ENCODE assay signal across 30 cellular contexts in genomic region chr10:13163859-13164258, GRCh38.
"Had no signal": no experiment of that assay in that cellular context is flagged by ENCODE, and none has a peak within 500 bp of the region (broad histone marks: within the 10 kb centered on the region; RNA-seq: fewer than 3 reads in every experiment).

No MANE protein-coding gene starts in this region.

- H3K9me3 Mint-ChIP-seq: activated naive CD4-positive, alpha-beta T cell treated with anti-CD3 and anti-CD28 coated beads, Interleukin-2, amount 50 U/mL, for 72 hours; activated naive CD8-positive, alpha-beta T cell treated with anti-CD3 and anti-CD28 coated beads, Interleukin-2, amount 50 U/mL, for 24 hours; activated T-helper 17 cell treated with anti-CD3 and anti-CD28 coated beads, Interleukin-2, amount 50 U/mL, for 72 hours; central memory CD8-positive, alpha-beta T cell; WTC11 had no signal

- H3K4me3 ChIP-seq: ascending aorta, body of pancreas, MG63, Peyer's patch, SJSA1 had no signal

- DNase-seq: activated CD4-positive, alpha-beta T cell treated with anti-CD3 and anti-CD28 coated beads for 48 hours; activated CD4-positive, CD25-positive, alpha-beta regulatory T cell treated with anti-CD3 and anti-CD28 coated beads, Interleukin-2, amount 50 U/mL, for 72 hours; activated CD8-positive, alpha-beta memory T cell treated with anti-CD3 and anti-CD28 coated beads, Interleukin-2, amount 10 ng/mL, durations not matched to agents 7 days and 5 days; activated gamma-delta T cell; activated naive CD8-positive, alpha-beta T cell treated with anti-CD3 and anti-CD28 coated beads, Interleukin-2, amount 50 U/mL, for 24 hours; activated T-cell treated with anti-CD3 and anti-CD28 coated beads, Interleukin-2, amount 50 U/mL, for 48 hours; amniotic stem cell; body of pancreas; IMR-90; KG1; MG63; MV-4-11; NCI-H1092 treated with DMSO at 0.1 percent for 48 hours; NCI-H1417 treated with DMSO at 0.1 percent for 48 hours; NCI-H1694; NCI-H2029; NCI-H2107; NCI-H2171 treated with DMSO at 0.1 percent for 48 hours; NCI-H345; NCI-H524; Peyer's patch; SHP77; SW 1271 had no signal

- H3K9me3 ChIP-seq: ascending aorta, body of pancreas, MG63, Peyer's patch, SJSA1 had no signal

- H3K27ac ChIP-seq: ascending aorta, body of pancreas, Peyer's patch, RWPE1, SJSA1 had no signal

- H3K27me3 ChIP-seq: ascending aorta, body of pancreas, MG63, Peyer's patch, SJSA1 had no signal

- H3K4me3 Mint-ChIP-seq: activated T-helper 17 cell treated with anti-CD3 and anti-CD28 coated beads, Interleukin-2, amount 50 U/mL, for 72 hours; central memory CD8-positive, alpha-beta T cell had no signal

- H3K27ac Mint-ChIP-seq: activated CD8-positive, alpha-beta memory T cell treated with anti-CD3 and anti-CD28 coated beads, Interleukin-2, amount 10 ng/mL, durations not matched to agents 7 days and 5 days; activated naive CD4-positive, alpha-beta T cell treated with anti-CD3 and anti-CD28 coated beads, Interleukin-2, amount 50 U/mL, for 72 hours; activated naive CD8-positive, alpha-beta T cell treated with anti-CD3 and anti-CD28 coated beads, Interleukin-2, amount 50 U/mL, for 24 hours; activated T-helper 17 cell treated with anti-CD3 and anti-CD28 coated beads, Interleukin-2, amount 50 U/mL, for 72 hours; WTC11 had no signal

- H3K36me3 ChIP-seq: ascending aorta, Peyer's patch had no signal

- H3K27me3 Mint-ChIP-seq: activated T-helper 17 cell treated with anti-CD3 and anti-CD28 coated beads, Interleukin-2, amount 50 U/mL, for 72 hours; central memory CD8-positive, alpha-beta T cell had no signal
